In genomic region chr16:51630051-51630450, GRCh38 we compare ENCODE assay signal across 1 cellular context.
A peak's percentile ranks its signal among the peaks of the same experiment; 100 is the strongest.
TF ChIP-seq lines count a peak whose summit lies in the region.

No MANE protein-coding gene starts in this region.

TF ChIP-seq in HEK293, 187 proteins besides CTCF, POLR2A, EP300 and RAD21 (continued from another document):
- TF ChIP-seq PATZ1 (tag by site-specific recombination; IDR thresholded peaks at IDR 0.05) (no peak), ZNF600 (tag by site-specific recombination; IDR thresholded peaks at IDR 0.05) (no peak), ZNF558 (tag by site-specific recombination; IDR thresholded peaks at IDR 0.05) (no peak), ZNF623 (tag by site-specific recombination; IDR thresholded peaks at IDR 0.05) (no peak), ZNF335 (tag by site-specific recombination; conservative IDR thresholded peaks at IDR 0.05) (no peak), ZBTB48 (tag by site-specific recombination; IDR thresholded peaks at IDR 0.05) (no peak), ZNF426 (tag by site-specific recombination; IDR thresholded peaks at IDR 0.05) (no peak), TCF7L2 (IDR thresholded peaks at IDR 0.05; ENCODE audit: borderline replicate concordance, low read depth, low read length) (peak; percentile 6; the same call in 1 of the 2 replicates), ZNF175 (tag by site-specific recombination; IDR thresholded peaks at IDR 0.05) (no peak), ZNF132 (tag by site-specific recombination; IDR thresholded peaks at IDR 0.05; ENCODE audit: borderline replicate concordance) (no peak), MEIS1 (CRISPR knock-in tag; IDR thresholded peaks at IDR 0.05; ENCODE audit: borderline replicate concordance) (no peak), GLIS1 (tag by site-specific recombination; IDR thresholded peaks at IDR 0.05) (peak; percentile 49; the same call in 1 of the 2 replicates), PRDM2 (tag by site-specific recombination; IDR thresholded peaks at IDR 0.05; ENCODE audit: borderline replicate concordance) (no peak), ZIC2 (tag by site-specific recombination; IDR thresholded peaks at IDR 0.05) (peak; percentile 51; the same call in 1 of the 2 replicates)
- TF ChIP-seq, protein P1, sequence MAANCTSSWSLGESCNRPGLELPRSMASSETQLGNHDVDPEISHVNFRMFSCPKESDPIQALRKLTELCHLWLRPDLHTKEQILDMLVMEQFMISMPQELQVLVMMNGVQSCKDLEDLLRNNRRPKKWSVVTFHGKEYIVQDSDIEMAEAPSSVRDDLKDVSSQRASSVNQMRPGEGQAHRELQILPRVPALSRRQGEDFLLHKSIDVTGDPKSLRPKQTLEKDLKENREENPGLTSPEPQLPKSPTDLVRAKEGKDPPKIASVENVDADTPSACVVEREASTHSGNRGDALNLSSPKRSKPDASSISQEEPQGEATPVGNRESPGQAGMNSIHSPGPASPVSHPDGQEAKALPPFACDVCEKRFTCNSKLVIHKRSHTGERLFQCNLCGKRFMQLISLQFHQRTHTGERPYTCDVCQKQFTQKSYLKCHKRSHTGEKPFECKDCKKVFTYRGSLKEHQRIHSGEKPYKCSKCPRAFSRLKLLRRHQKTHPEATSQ (tag by site-specific recombination; IDR thresholded peaks at IDR 0.05): no peak
